13 cellular contexts compared by ENCODE assay signal in genomic region chr2:240683329-240683979, GRCh38. TPM values are rescaled to one million over a fixed set of nuclear protein-coding genes. Genes with fewer than 3 reads are reported as not detected.
A peak's percentile ranks its signal among the peaks of the same experiment; 100 is the strongest.
DNase-seq lines count a peak whose midpoint lies in the region; ATAC-seq and TF ChIP-seq lines count a peak whose summit lies in the region.
"Not testable (repeated sequence)": the region's sequence is repeated elsewhere in the genome, so short reads cannot be mapped to it uniquely, and the experiment has no call there.
"Had no signal": no experiment of that assay in that cellular context is flagged by ENCODE, and none has a peak within 500 bp of the region (broad histone marks: within the 10 kb centered on the region; RNA-seq: fewer than 3 reads in every experiment).

No MANE protein-coding gene starts in this region.

- TF ChIP-seq EP300 in gastroesophageal sphincter (IDR thresholded peaks at IDR 0.05): not testable (repeated sequence)

- H2AFZ ChIP-seq in MM.1S (ENCODE audit: low read length): not testable (repeated sequence)

- not testable (repeated sequence) for H3K36me3 ChIP-seq in MM.1S (replicated peaks; ENCODE audit: insufficient read depth, low read length); body of pancreas (replicated peaks in 1 of 2; ENCODE audit: insufficient read depth in 1 of 2, low read depth in 2 of 2); gastroesophageal sphincter; mucosa of rectum (ENCODE audit: control insufficient read depth in 2 of 2, insufficient read depth in 2 of 2, low read length in 2 of 2)

- not testable (repeated sequence) for TF ChIP-seq CTCF in CD4-positive, alpha-beta T cell (IDR thresholded peaks at IDR 0.05); MM.1S (IDR thresholded peaks at IDR 0.05; ENCODE audit: low read length); body of pancreas (IDR thresholded peaks at IDR 0.05); gastroesophageal sphincter (IDR thresholded peaks at IDR 0.05)

- CTCF ChIA-PET in CD4-positive, alpha-beta T cell (lab: Charles Lee): not testable (repeated sequence)

- not testable (repeated sequence) for H3K9ac ChIP-seq in MM.1S (ENCODE audit: low read length)
- peak overlapping the region in 1 of 2 donors; percentile 73 for H3K9ac ChIP-seq in mucosa of rectum (ENCODE audit: low read depth in 1 of 2, low read length in 2 of 2)

- not testable (repeated sequence) for H3K27ac ChIP-seq in CD4-positive, alpha-beta T cell (ENCODE audit: low read depth, low read length); MM.1S (ENCODE audit: low read length); gastroesophageal sphincter
- H3K27ac ChIP-seq in body of pancreas: peak overlapping the region; percentile 52 to 80 (median 78)
- H3K27ac ChIP-seq in mucosa of rectum (ENCODE audit: low read depth in 2 of 2, low read length in 2 of 2): peak overlapping the region in 1 of 2 donors; percentile 75

- H3F3A ChIP-seq in MM.1S (ENCODE audit: insufficient read depth, low read length): not testable (repeated sequence)

- H3K27me3 Mint-ChIP-seq in CD4-positive, alpha-beta T cell; activated CD4-positive, alpha-beta T cell treated with anti-CD3 and anti-CD28 coated beads, Interleukin-2, amount 10 ng/mL, durations not matched to agents 24 days and 14 days; activated T-cell treated with anti-CD3 and anti-CD28 coated beads, Interleukin-2, amount 50 U/mL, for 4 hours (ENCODE audit: low read depth): not testable (repeated sequence)
- H3K27me3 Mint-ChIP-seq in stimulated activated memory B cell treated with anti-CD40 and anti-IgM and Interleukin-4, amounts not matched to agents 10 μg/mL and 1 μg/mL and 100 μg/mL, for 72 hours: peaks cover 17% of the 10 kb centered on the region

- H3K4me1 Mint-ChIP-seq in CD4-positive, alpha-beta T cell (ENCODE audit: low read depth); activated CD4-positive, alpha-beta T cell treated with anti-CD3 and anti-CD28 coated beads, Interleukin-2, amount 10 ng/mL, durations not matched to agents 24 days and 14 days; activated T-cell treated with anti-CD3 and anti-CD28 coated beads, Interleukin-2, amount 50 U/mL, for 4 hours (ENCODE audit: low read depth); stimulated activated memory B cell treated with anti-CD40 and anti-IgM and Interleukin-4, amounts not matched to agents 10 μg/mL and 1 μg/mL and 100 μg/mL, for 72 hours: not testable (repeated sequence)

- WGBS in body of pancreas, 2 donors: 30% methylated on average over 2 of the region's 15 CpGs; no CpG with 5 or more reads in 1 of the 2 donors
- WGBS in gastroesophageal sphincter (ENCODE audit: low coverage in 1 of 2), 2 donors: no CpG with 5 or more reads among the region's 15 CpGs

- not testable (repeated sequence) for H4K20me1 ChIP-seq in MM.1S (ENCODE audit: insufficient read depth, low read length)

- H3K4me3 Mint-ChIP-seq in CD4-positive, alpha-beta T cell; stimulated activated memory B cell treated with anti-CD40 and anti-IgM and Interleukin-4, amounts not matched to agents 10 μg/mL and 1 μg/mL and 100 μg/mL, for 72 hours: not testable (repeated sequence)
- H3K4me3 Mint-ChIP-seq in activated CD4-positive, alpha-beta T cell treated with anti-CD3 and anti-CD28 coated beads, Interleukin-2, amount 10 ng/mL, durations not matched to agents 24 days and 14 days: peak overlapping the region; percentile 18
- peak overlapping the region; percentile 51 for H3K4me3 Mint-ChIP-seq in activated T-cell treated with anti-CD3 and anti-CD28 coated beads, Interleukin-2, amount 50 U/mL, for 4 hours

- not testable (repeated sequence) for H3K4me3 ChIP-seq in MM.1S (ENCODE audit: low read length); body of pancreas; gastroesophageal sphincter
- H3K4me3 ChIP-seq in mucosa of rectum (ENCODE audit: low read length in 2 of 2): peak overlapping the region; percentile 54 to 71

- H3K79me2 ChIP-seq in MM.1S (ENCODE audit: low read length): not testable (repeated sequence)

- H3K9me2 ChIP-seq in MM.1S (replicated peaks; ENCODE audit: insufficient read depth, low read length): not testable (repeated sequence)

- H3K27me3 ChIP-seq in CD4-positive, alpha-beta T cell (ENCODE audit: control insufficient read depth, insufficient read depth, low read length); body of pancreas; gastroesophageal sphincter; mucosa of rectum (ENCODE audit: control insufficient read depth in 2 of 2, insufficient read depth in 2 of 2, low read length in 2 of 2): not testable (repeated sequence)
- peaks cover 33% of the 10 kb centered on the region for H3K27me3 ChIP-seq in MM.1S (replicated peaks; ENCODE audit: insufficient read depth, low read length)

- H3K4me2 ChIP-seq in MM.1S (ENCODE audit: low read depth, low read length): peak overlapping the region; percentile 47; the same call in 1 of the 2 replicates

- H3K9me3 ChIP-seq in CD4-positive, alpha-beta T cell (ENCODE audit: control insufficient read depth, low read length); MM.1S (replicated peaks; ENCODE audit: insufficient read depth, low read length); body of pancreas; gastroesophageal sphincter; mucosa of rectum (ENCODE audit: control insufficient read depth in 2 of 2, low read length in 2 of 2): not testable (repeated sequence)

- not testable (repeated sequence) for H3K27ac Mint-ChIP-seq in CD4-positive, alpha-beta T cell; activated CD4-positive, alpha-beta T cell treated with anti-CD3 and anti-CD28 coated beads, Interleukin-2, amount 10 ng/mL, durations not matched to agents 24 days and 14 days; stimulated activated memory B cell treated with anti-CD40 and anti-IgM and Interleukin-4, amounts not matched to agents 10 μg/mL and 1 μg/mL and 100 μg/mL, for 72 hours

- not testable (repeated sequence) for H3K36me3 Mint-ChIP-seq in CD4-positive, alpha-beta T cell (ENCODE audit: low read depth); activated CD4-positive, alpha-beta T cell treated with anti-CD3 and anti-CD28 coated beads, Interleukin-2, amount 10 ng/mL, durations not matched to agents 24 days and 14 days (ENCODE audit: low read depth); activated T-cell treated with anti-CD3 and anti-CD28 coated beads, Interleukin-2, amount 50 U/mL, for 4 hours (ENCODE audit: insufficient read depth); stimulated activated memory B cell treated with anti-CD40 and anti-IgM and Interleukin-4, amounts not matched to agents 10 μg/mL and 1 μg/mL and 100 μg/mL, for 72 hours

- not testable (repeated sequence) for H3K4me1 ChIP-seq in MM.1S (ENCODE audit: low read length); gastroesophageal sphincter
- H3K4me1 ChIP-seq in body of pancreas: peaks cover 25% of the 10 kb centered on the region
- H3K4me1 ChIP-seq in mucosa of rectum (ENCODE audit: control insufficient read depth in 2 of 2, insufficient read depth in 2 of 2, low read length in 2 of 2): peaks cover 13 to 23% of the 10 kb centered on the region in 2 donors

- intact Hi-C loops in CD4-positive, alpha-beta T cell (cut with DNase I, micrococcal nuclease); activated CD4-positive, alpha-beta T cell treated with anti-CD3 and anti-CD28 coated beads, Interleukin-2, amount 10 ng/mL, durations not matched to agents 24 days and 14 days (cut with micrococcal nuclease); body of pancreas (cut with DNase I): not testable (repeated sequence)

- not testable (repeated sequence) for DNase-seq in CD4-positive, alpha-beta T cell; MM.1S; activated CD4-positive, alpha-beta T cell treated with anti-CD3 and anti-CD28 coated beads, Interleukin-2, amount 10 ng/mL, durations not matched to agents 24 days and 14 days; activated T-cell treated with anti-CD3 and anti-CD28 coated beads, Interleukin-2, amount 50 U/mL, for 4 hours
- peak in 3 of 4 donors; percentile 42 to 59 (median 55) for DNase-seq in body of pancreas

- not testable (repeated sequence) for TF ChIP-seq POLR2A in body of pancreas (IDR thresholded peaks at IDR 0.05); gastroesophageal sphincter (IDR thresholded peaks at IDR 0.05)

- POLR2A ChIA-PET in CD4-positive, alpha-beta T cell (lab: Charles Lee): not testable (repeated sequence)

- not testable (repeated sequence) for H3K9me3 Mint-ChIP-seq in CD4-positive, alpha-beta T cell; activated CD4-positive, alpha-beta T cell treated with anti-CD3 and anti-CD28 coated beads, Interleukin-2, amount 10 ng/mL, durations not matched to agents 24 days and 14 days; activated T-cell treated with anti-CD3 and anti-CD28 coated beads, Interleukin-2, amount 50 U/mL, for 4 hours; stimulated activated memory B cell treated with anti-CD40 and anti-IgM and Interleukin-4, amounts not matched to agents 10 μg/mL and 1 μg/mL and 100 μg/mL, for 72 hours

- peak; percentile 69 for ATAC-seq in CD4-positive, alpha-beta T cell (ENCODE audit: poor library complexity)
- ATAC-seq in activated T-cell treated with anti-CD3 and anti-CD28 coated beads, Interleukin-2, amount 50 U/mL, for 4 hours: peak; percentile 45 to 63
- ATAC-seq in body of pancreas (peak; percentile 51), gastroesophageal sphincter (peak; percentile 24)
- peak; percentile 4 for ATAC-seq in stimulated activated memory B cell treated with anti-CD40 and anti-IgM and Interleukin-4, amounts not matched to agents 10 μg/mL and 1 μg/mL and 100 μg/mL, for 72 hours

RNA-seq across cellular contexts. Expression of gene AQP12B, which starts 0.8 kb away (rescaled TPM):
- total RNA-seq in CD4-positive, alpha-beta T cell: not detected
- total RNA-seq in activated CD4-positive, alpha-beta T cell treated with anti-CD3 and anti-CD28 coated beads, Interleukin-2, amount 10 ng/mL, durations not matched to agents 24 days and 14 days: not detected in 2 replicates
- total RNA-seq in activated T-cell treated with anti-CD3 and anti-CD28 coated beads, Interleukin-2, amount 50 U/mL, for 4 hours: not detected
- 100 to 1,000 TPM; 328 to 392 TPM for total RNA-seq in body of pancreas
- total RNA-seq in gastroesophageal sphincter: not detected
- total RNA-seq: HepG2, HT-29, K562, LHCN-M2, OCI-LY7 had no signal

RNA-seq across cellular contexts. Expression of gene AQP12A, which starts 8.2 kb away (rescaled TPM):
- not detected for total RNA-seq in CD4-positive, alpha-beta T cell
- total RNA-seq in activated CD4-positive, alpha-beta T cell treated with anti-CD3 and anti-CD28 coated beads, Interleukin-2, amount 10 ng/mL, durations not matched to agents 24 days and 14 days: not detected in 2 replicates
- total RNA-seq in activated T-cell treated with anti-CD3 and anti-CD28 coated beads, Interleukin-2, amount 50 U/mL, for 4 hours: not detected
- total RNA-seq in body of pancreas: 100 to 1,000 TPM in 1 of 2 donors, 10 to 100 TPM in 1; 29.6 to 130 TPM
- total RNA-seq in gastroesophageal sphincter: not detected
- total RNA-seq: HepG2, HT-29, K562, LHCN-M2, OCI-LY7 had no signal

RNA-seq across cellular contexts. Expression of gene GPR35, which starts 58.2 kb away (rescaled TPM):
- 1 to 10 TPM; 7.1 to 7.2 TPM for total RNA-seq in CD4-positive, alpha-beta T cell
- total RNA-seq in activated CD4-positive, alpha-beta T cell treated with anti-CD3 and anti-CD28 coated beads, Interleukin-2, amount 10 ng/mL, durations not matched to agents 24 days and 14 days: 7.1 and 8.7 TPM in 2 replicates
- 1 to 10 TPM; 3.0 to 3.5 (median 3.3) TPM for total RNA-seq in activated T-cell treated with anti-CD3 and anti-CD28 coated beads, Interleukin-2, amount 50 U/mL, for 4 hours
- total RNA-seq in body of pancreas (1 to 10 TPM in 1 of 2 donors, under 1 TPM in 1; 0.33 to 3.4 TPM), gastroesophageal sphincter (1 to 10 TPM in 3 of 4 donors, under 1 TPM in 1; 0.93 to 2.3 (median 1.9) TPM)

Comparison
In these comparisons a context has a peak if more than half of its experiments do, and no peak if none do; other contexts are left out.
1. ATAC-seq: peak in every context shown above with its lines; median percentile 69 in CD4-positive, alpha-beta T cell; 54 in activated T-cell treated with anti-CD3 and anti-CD28 coated beads, Interleukin-2, amount 50 U/mL, for 4 hours; 51 in body of pancreas; 24 in gastroesophageal sphincter; 4 in stimulated activated memory B cell treated with anti-CD40 and anti-IgM and Interleukin-4, amounts not matched to agents 10 μg/mL and 1 μg/mL and 100 μg/mL, for 72 hours.
2. RNA of gene AQP12B, which starts 0.8 kb away (total RNA-seq): 328 to 392 TPM in body of pancreas; not detected in CD4-positive, alpha-beta T cell, not detected in activated CD4-positive, alpha-beta T cell treated with anti-CD3 and anti-CD28 coated beads, Interleukin-2, amount 10 ng/mL, durations not matched to agents 24 days and 14 days, not detected in activated T-cell treated with anti-CD3 and anti-CD28 coated beads, Interleukin-2, amount 50 U/mL, for 4 hours and not detected in gastroesophageal sphincter; every median in the first group is over 100 times any median in the second.
3. RNA of gene AQP12A, which starts 8.2 kb away (total RNA-seq): 29.6 to 130 TPM in body of pancreas; not detected in CD4-positive, alpha-beta T cell, not detected in activated CD4-positive, alpha-beta T cell treated with anti-CD3 and anti-CD28 coated beads, Interleukin-2, amount 10 ng/mL, durations not matched to agents 24 days and 14 days, not detected in activated T-cell treated with anti-CD3 and anti-CD28 coated beads, Interleukin-2, amount 50 U/mL, for 4 hours and not detected in gastroesophageal sphincter; every median in the first group is over 10 times any median in the second.